Comparison of ENCODE assay signal across 1 cellular context in the genomic region with DNA sequence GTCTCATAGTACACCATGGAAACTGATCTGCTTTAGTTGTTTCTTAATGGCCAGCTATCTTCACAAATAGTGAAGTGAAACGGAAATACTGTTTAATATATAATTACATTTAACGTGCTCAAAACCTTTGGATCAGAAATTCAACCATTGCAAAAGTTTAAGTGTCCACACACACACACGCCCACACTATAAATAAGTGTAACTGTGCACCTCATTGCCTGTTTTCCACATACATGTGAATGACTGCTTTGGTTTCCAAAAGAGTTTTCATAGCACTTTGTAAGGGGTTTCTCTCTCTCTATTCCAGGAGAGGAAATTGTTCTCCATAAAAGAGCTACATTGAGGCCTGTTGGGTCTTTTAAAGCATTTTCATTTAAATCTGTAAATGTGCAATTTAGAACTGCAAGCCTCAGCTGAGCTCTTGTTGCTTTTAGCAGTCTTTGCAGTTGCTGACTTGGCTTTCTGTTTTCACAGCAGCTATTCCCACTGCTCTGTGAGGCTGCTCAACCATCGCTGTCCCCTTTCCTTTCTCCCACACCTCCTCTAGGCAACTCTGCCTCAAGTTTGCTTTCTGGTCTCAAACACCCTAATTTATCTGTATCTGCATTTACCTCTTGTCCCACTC.
TF ChIP-seq lines count a peak whose summit lies in the region.

No MANE protein-coding gene starts in this region.

TF ChIP-seq in GM23338, 12 proteins besides CTCF, POLR2A, EP300 and RAD21 (continued from another document):
- TF ChIP-seq, protein P1, sequence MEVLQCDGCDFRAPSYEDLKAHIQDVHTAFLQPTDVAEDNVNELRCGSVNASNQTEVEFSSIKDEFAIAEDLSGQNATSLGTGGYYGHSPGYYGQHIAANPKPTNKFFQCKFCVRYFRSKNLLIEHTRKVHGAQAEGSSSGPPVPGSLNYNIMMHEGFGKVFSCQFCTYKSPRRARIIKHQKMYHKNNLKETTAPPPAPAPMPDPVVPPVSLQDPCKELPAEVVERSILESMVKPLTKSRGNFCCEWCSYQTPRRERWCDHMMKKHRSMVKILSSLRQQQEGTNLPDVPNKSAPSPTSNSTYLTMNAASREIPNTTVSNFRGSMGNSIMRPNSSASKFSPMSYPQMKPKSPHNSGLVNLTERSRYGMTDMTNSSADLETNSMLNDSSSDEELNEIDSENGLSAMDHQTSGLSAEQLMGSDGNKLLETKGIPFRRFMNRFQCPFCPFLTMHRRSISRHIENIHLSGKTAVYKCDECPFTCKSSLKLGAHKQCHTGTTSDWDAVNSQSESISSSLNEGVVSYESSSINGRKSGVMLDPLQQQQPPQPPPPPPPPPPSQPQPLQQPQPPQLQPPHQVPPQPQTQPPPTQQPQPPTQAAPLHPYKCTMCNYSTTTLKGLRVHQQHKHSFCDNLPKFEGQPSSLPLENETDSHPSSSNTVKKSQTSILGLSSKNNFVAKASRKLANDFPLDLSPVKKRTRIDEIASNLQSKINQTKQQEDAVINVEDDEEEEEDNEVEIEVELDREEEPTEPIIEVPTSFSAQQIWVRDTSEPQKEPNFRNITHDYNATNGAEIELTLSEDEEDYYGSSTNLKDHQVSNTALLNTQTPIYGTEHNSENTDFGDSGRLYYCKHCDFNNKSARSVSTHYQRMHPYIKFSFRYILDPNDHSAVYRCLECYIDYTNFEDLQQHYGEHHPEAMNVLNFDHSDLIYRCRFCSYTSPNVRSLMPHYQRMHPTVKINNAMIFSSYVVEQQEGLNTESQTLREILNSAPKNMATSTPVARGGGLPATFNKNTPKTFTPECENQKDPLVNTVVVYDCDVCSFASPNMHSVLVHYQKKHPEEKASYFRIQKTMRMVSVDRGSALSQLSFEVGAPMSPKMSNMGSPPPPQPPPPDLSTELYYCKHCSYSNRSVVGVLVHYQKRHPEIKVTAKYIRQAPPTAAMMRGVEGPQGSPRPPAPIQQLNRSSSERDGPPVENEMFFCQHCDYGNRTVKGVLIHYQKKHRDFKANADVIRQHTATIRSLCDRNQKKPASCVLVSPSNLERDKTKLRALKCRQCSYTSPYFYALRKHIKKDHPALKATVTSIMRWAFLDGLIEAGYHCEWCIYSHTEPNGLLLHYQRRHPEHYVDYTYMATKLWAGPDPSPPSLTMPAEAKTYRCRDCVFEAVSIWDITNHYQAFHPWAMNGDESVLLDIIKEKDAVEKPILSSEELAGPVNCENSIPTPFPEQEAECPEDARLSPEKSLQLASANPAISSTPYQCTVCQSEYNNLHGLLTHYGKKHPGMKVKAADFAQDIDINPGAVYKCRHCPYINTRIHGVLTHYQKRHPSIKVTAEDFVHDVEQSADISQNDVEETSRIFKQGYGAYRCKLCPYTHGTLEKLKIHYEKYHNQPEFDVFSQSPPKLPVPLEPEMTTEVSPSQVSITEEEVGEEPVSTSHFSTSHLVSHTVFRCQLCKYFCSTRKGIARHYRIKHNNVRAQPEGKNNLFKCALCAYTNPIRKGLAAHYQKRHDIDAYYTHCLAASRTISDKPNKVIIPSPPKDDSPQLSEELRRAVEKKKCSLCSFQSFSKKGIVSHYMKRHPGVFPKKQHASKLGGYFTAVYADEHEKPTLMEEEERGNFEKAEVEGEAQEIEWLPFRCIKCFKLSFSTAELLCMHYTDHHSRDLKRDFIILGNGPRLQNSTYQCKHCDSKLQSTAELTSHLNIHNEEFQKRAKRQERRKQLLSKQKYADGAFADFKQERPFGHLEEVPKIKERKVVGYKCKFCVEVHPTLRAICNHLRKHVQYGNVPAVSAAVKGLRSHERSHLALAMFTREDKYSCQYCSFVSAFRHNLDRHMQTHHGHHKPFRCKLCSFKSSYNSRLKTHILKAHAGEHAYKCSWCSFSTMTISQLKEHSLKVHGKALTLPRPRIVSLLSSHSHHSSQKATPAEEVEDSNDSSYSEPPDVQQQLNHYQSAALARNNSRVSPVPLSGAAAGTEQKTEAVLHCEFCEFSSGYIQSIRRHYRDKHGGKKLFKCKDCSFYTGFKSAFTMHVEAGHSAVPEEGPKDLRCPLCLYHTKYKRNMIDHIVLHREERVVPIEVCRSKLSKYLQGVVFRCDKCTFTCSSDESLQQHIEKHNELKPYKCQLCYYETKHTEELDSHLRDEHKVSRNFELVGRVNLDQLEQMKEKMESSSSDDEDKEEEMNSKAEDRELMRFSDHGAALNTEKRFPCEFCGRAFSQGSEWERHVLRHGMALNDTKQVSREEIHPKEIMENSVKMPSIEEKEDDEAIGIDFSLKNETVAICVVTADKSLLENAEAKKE (CRISPR knock-in tag; IDR thresholded peaks at IDR 0.05): no peak
- TF ChIP-seq STAT1 (IDR thresholded peaks at IDR 0.05; ENCODE audit: unreplicated experiment): no peak
- TF ChIP-seq, protein P2, sequence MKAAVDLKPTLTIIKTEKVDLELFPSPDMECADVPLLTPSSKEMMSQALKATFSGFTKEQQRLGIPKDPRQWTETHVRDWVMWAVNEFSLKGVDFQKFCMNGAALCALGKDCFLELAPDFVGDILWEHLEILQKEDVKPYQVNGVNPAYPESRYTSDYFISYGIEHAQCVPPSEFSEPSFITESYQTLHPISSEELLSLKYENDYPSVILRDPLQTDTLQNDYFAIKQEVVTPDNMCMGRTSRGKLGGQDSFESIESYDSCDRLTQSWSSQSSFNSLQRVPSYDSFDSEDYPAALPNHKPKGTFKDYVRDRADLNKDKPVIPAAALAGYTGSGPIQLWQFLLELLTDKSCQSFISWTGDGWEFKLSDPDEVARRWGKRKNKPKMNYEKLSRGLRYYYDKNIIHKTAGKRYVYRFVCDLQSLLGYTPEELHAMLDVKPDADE (IDR thresholded peaks at IDR 0.05): no peak
- no peak for TF ChIP-seq EZH2phosphoT487 (IDR thresholded peaks at IDR 0.05; ENCODE audit: unreplicated experiment)
- TF ChIP-seq POLR2AphosphoS5 (IDR thresholded peaks at IDR 0.05; ENCODE audit: low read depth): no peak
- TF ChIP-seq ZNF114 (CRISPR knock-in tag; IDR thresholded peaks at IDR 0.05): no peak
- TF ChIP-seq ZNF331 (CRISPR knock-in tag; IDR thresholded peaks at IDR 0.05; ENCODE audit: low read depth): no peak
